In genomic region chr1:165650981-165651625, GRCh38 we compare ENCODE assay signal across 24 cellular contexts.
"Had no signal": no experiment of that assay in that cellular context is flagged by ENCODE, and none has a peak within 500 bp of the region (broad histone marks: within the 10 kb centered on the region; RNA-seq: fewer than 3 reads in every experiment).

No MANE protein-coding gene starts in this region.

- H3K27me3 ChIP-seq: brain microvascular endothelial cell, suprapubic skin, vagina had no signal

- H3K4me1 Mint-ChIP-seq: nephron progenitor cell had no signal

- H3K27ac ChIP-seq: brain microvascular endothelial cell, epithelial cell of prostate, suprapubic skin, vagina had no signal

- H3K27me3 Mint-ChIP-seq: activated B cell treated with CpG ODN at 0.5 μM for 24 hours; activated CD4-positive, alpha-beta memory T cell treated with anti-CD3 and anti-CD28 coated beads for 36 hours; activated T-cell treated with anti-CD3 and anti-CD28 coated beads, Interleukin-2, amount 50 U/mL, for 24 hours; stimulated activated naive CD8-positive, alpha-beta T cell treated with anti-CD3 and anti-CD28 coated beads, Interleukin-15, Interleukin-2, amounts not matched to agents 100 ng/mL and 50 ng/mL, for 24 hours had no signal

- H3K4me3 ChIP-seq: suprapubic skin, vagina had no signal

- H3K9me3 ChIP-seq: suprapubic skin, vagina had no signal

- H3K27ac Mint-ChIP-seq: activated B cell treated with CpG ODN at 0.5 μM for 24 hours; activated CD4-positive, alpha-beta memory T cell treated with anti-CD3 and anti-CD28 coated beads for 36 hours; activated naive CD4-positive, alpha-beta T cell treated with anti-CD3 and anti-CD28 coated beads for 36 hours; activated T-cell treated with anti-CD3 and anti-CD28 coated beads, Interleukin-2, amount 50 U/mL, for 24 hours; nephron progenitor cell; stimulated activated naive CD8-positive, alpha-beta T cell treated with anti-CD3 and anti-CD28 coated beads, Interleukin-15, Interleukin-2, amounts not matched to agents 100 ng/mL and 50 ng/mL, for 24 hours had no signal

- H3K4me3 Mint-ChIP-seq: activated B cell treated with CpG ODN at 0.5 μM for 24 hours; activated CD4-positive, alpha-beta memory T cell treated with anti-CD3 and anti-CD28 coated beads for 36 hours; activated naive CD4-positive, alpha-beta T cell treated with anti-CD3 and anti-CD28 coated beads for 36 hours; activated T-cell treated with anti-CD3 and anti-CD28 coated beads, Interleukin-2, amount 50 U/mL, for 24 hours; nephron progenitor cell; stimulated activated naive CD8-positive, alpha-beta T cell treated with anti-CD3 and anti-CD28 coated beads, Interleukin-15, Interleukin-2, amounts not matched to agents 100 ng/mL and 50 ng/mL, for 24 hours had no signal

- DNase-seq: activated B cell treated with CpG ODN at 0.5 μM for 24 hours; activated CD4-positive, alpha-beta memory T cell treated with anti-CD3 and anti-CD28 coated beads for 36 hours; activated CD4-positive, alpha-beta T cell treated with anti-CD3 and anti-CD28 coated beads for 4 hours; activated naive CD4-positive, alpha-beta T cell treated with anti-CD3 and anti-CD28 coated beads for 36 hours; activated T-cell treated with anti-CD3 and anti-CD28 coated beads, Interleukin-2, amount 50 U/mL, for 24 hours; anterior cingulate cortex; brain microvascular endothelial cell; central memory CD4-positive, alpha-beta T cell; head of caudate nucleus; nephron progenitor cell; occipital lobe; posterior cingulate gyrus; retina; stimulated activated CD4-positive, alpha-beta T cell treated with anti-CD3 and anti-CD28 coated beads, Interleukin-12 subunit alpha, Interleukin-12 subunit beta, amount 100 ng/mL, for 4 hours; stimulated activated CD4-positive, alpha-beta T cell treated with anti-CD3 and anti-CD28 coated beads, Interleukin-2, amount 100 ng/mL, for 24 hours; SW 1271; trophoblast cell had no signal

- FAIRE-seq: frontal cortex, keratinocyte, TTC549 had no signal

- H3K9me3 Mint-ChIP-seq: activated B cell treated with CpG ODN at 0.5 μM for 24 hours; activated CD4-positive, alpha-beta memory T cell treated with anti-CD3 and anti-CD28 coated beads for 36 hours; activated naive CD4-positive, alpha-beta T cell treated with anti-CD3 and anti-CD28 coated beads for 36 hours; activated T-cell treated with anti-CD3 and anti-CD28 coated beads, Interleukin-2, amount 50 U/mL, for 24 hours; nephron progenitor cell; stimulated activated naive CD8-positive, alpha-beta T cell treated with anti-CD3 and anti-CD28 coated beads, Interleukin-15, Interleukin-2, amounts not matched to agents 100 ng/mL and 50 ng/mL, for 24 hours had no signal
